Comparison of ENCODE assay signal across 15 cellular contexts in genomic region chr11:73176892-73177155, GRCh38. TPM values are rescaled to one million over a fixed set of nuclear protein-coding genes. Genes with fewer than 3 reads are reported as not detected.
DNase-seq lines count a peak whose midpoint lies in the region; ATAC-seq and TF ChIP-seq lines count a peak whose summit lies in the region.
"Had no signal": no experiment of that assay in that cellular context is flagged by ENCODE, and none has a peak within 500 bp of the region (broad histone marks: within the 10 kb centered on the region; RNA-seq: fewer than 3 reads in every experiment).

No MANE protein-coding gene starts in this region.

- 100% methylated on average over 1 of the region's 1 CpG for WGBS in right cardiac atrium
- WGBS in aorta, 2 donors: 88 to 100% methylated on average over 1 of the region's 1 CpG

- H3K4me3 ChIP-seq in right cardiac atrium (ENCODE audit: low read length) (no peak overlapping the region), neural progenitor cell (no peak overlapping the region), aorta (ENCODE audit: low read length in 2 of 2) (no peak overlapping the region)
- H3K4me3 ChIP-seq: HAP-1, K562 had no signal

- no peak for TF ChIP-seq CTCF in chondrocyte (IDR thresholded peaks at IDR 0.05)
- TF ChIP-seq CTCF in neural progenitor cell (IDR thresholded peaks at IDR 0.05): no peak

- H3K79me2 ChIP-seq in neural progenitor cell (ENCODE audit: low read depth): no peaks in the 10 kb centered on the region

- H3K36me3 ChIP-seq in neural progenitor cell (no peaks in the 10 kb centered on the region), aorta (ENCODE audit: control insufficient read depth in 1 of 2, insufficient read depth in 2 of 2, low read length in 1 of 2) (no peaks in the 10 kb centered on the region)
- H3K36me3 ChIP-seq: HAP-1 had no signal

- no peaks in the 10 kb centered on the region for H3F3A ChIP-seq in neural progenitor cell (ENCODE audit: low read depth)

- no peak for ATAC-seq in right cardiac atrium
- ATAC-seq in left ventricle myocardium superior: no peak
- ATAC-seq in aorta (ENCODE audit: low FRiP score): no peak
- ATAC-seq in HG03159 (IDR thresholded peaks at IDR 0.05; ENCODE audit: unreplicated experiment): no peak
- ATAC-seq: K562 had no signal

- H4K20me1 ChIP-seq in neural progenitor cell (ENCODE audit: low read depth): no peaks in the 10 kb centered on the region

- H3K9me3 ChIP-seq in right cardiac atrium (ENCODE audit: control insufficient read depth, low read length) (no peaks in the 10 kb centered on the region), neural progenitor cell (ENCODE audit: low read depth) (no peaks in the 10 kb centered on the region), aorta (ENCODE audit: control insufficient read depth, low read length) (no peaks in the 10 kb centered on the region)
- H3K9me3 ChIP-seq: HAP-1 had no signal

- H3K4me1 ChIP-seq in right cardiac atrium (ENCODE audit: control insufficient read depth, insufficient read depth, low read length): peaks cover 21% of the 10 kb centered on the region
- H3K4me1 ChIP-seq in neural progenitor cell: no peaks in the 10 kb centered on the region
- H3K4me1 ChIP-seq in aorta (ENCODE audit: control insufficient read depth in 1 of 2, insufficient read depth in 2 of 2, low read length in 2 of 2): no peaks in the 10 kb centered on the region
- H3K4me1 ChIP-seq: HAP-1 had no signal

- H3K27me3 ChIP-seq in right cardiac atrium (ENCODE audit: control insufficient read depth, insufficient read depth) (no peaks in the 10 kb centered on the region), neural progenitor cell (no peaks in the 10 kb centered on the region), aorta (ENCODE audit: control insufficient read depth in 1 of 2, insufficient read depth in 2 of 2, low read length in 1 of 2) (no peaks in the 10 kb centered on the region)

- no peaks in the 10 kb centered on the region for H3K36me3 Mint-ChIP-seq in chondrocyte (ENCODE audit: low read depth)
- no peaks in the 10 kb centered on the region for H3K36me3 Mint-ChIP-seq in neural progenitor cell
- H3K36me3 Mint-ChIP-seq: activated naive CD4-positive, alpha-beta T cell treated with anti-CD3 and anti-CD28 coated beads, Interleukin-2, amount 10 ng/mL, durations not matched to agents 7 days and 5 days had no signal

- no peak overlapping the region for H3K9ac ChIP-seq in neural progenitor cell

- no peak for DNase-seq in right cardiac atrium
- DNase-seq in left ventricle myocardium superior: no peak
- no peak for DNase-seq in chondrocyte (ENCODE audit: low spot score)
- DNase-seq in neural progenitor cell (ENCODE audit: low spot score): no peak
- DNase-seq in aorta: peak in 1 of 2 donors; percentile 45
- DNase-seq in SHP77 (lab: John Stamatoyannopoulos, UW): no peak
- no peak for DNase-seq in hypothalamus (lab: John Stamatoyannopoulos, UW)
- DNase-seq: activated naive CD4-positive, alpha-beta T cell treated with anti-CD3 and anti-CD28 coated beads, Interleukin-2, amount 10 ng/mL, durations not matched to agents 7 days and 5 days; central memory CD4-positive, alpha-beta T cell; endodermal cell; NCI-H1105; stimulated activated CD4-positive, alpha-beta T cell treated with anti-CD3 and anti-CD28 coated beads, Interleukin-15, amount 100 ng/mL, for 24 hours had no signal

- intact Hi-C loops in right cardiac atrium (cut with DNase I) (loop anchor here (5.0 to 10.0 kb wide), 4 partner anchors 35 to 452 kb away; partner anchors contain the start of gene FCHSD2 (in 3 of the 4)), left ventricle myocardium superior (cut with micrococcal nuclease) (loop anchor here (5.0 to 10.0 kb wide), 2 partner anchors 252 to 345 kb away; no protein-coding TSS in a partner anchor), aorta (cut with DNase I) (loop anchor here (1.0 to 5.0 kb wide), 5 partner anchors 35 to 455 kb away; partner anchors contain the start of gene FCHSD2 (in 1 of the 2))

- H3K27me3 Mint-ChIP-seq in chondrocyte (ENCODE audit: low read depth) (peaks cover 5% of the 10 kb centered on the region), neural progenitor cell (ENCODE audit: insufficient read depth, low read depth) (peaks cover 11% of the 10 kb centered on the region)

- H3K4me1 Mint-ChIP-seq in chondrocyte (ENCODE audit: low read depth) (peaks cover 41% of the 10 kb centered on the region), neural progenitor cell (no peaks in the 10 kb centered on the region)
- H3K4me1 Mint-ChIP-seq: endodermal cell had no signal

- H3K4me3 Mint-ChIP-seq in chondrocyte (ENCODE audit: unreplicated experiment) (no peak overlapping the region), neural progenitor cell (no peak overlapping the region)
- H3K4me3 Mint-ChIP-seq: activated naive CD4-positive, alpha-beta T cell treated with anti-CD3 and anti-CD28 coated beads, Interleukin-2, amount 10 ng/mL, durations not matched to agents 7 days and 5 days; endodermal cell had no signal

- H3K4me2 ChIP-seq in neural progenitor cell: no peak overlapping the region

- H3K27ac Mint-ChIP-seq in chondrocyte (ENCODE audit: unreplicated experiment): peak overlapping the region; percentile 27
- peak overlapping the region; percentile 76 for H3K27ac Mint-ChIP-seq in neural progenitor cell
- H3K27ac Mint-ChIP-seq: activated naive CD4-positive, alpha-beta T cell treated with anti-CD3 and anti-CD28 coated beads, Interleukin-2, amount 10 ng/mL, durations not matched to agents 7 days and 5 days; endodermal cell had no signal

- H3K27ac ChIP-seq in right cardiac atrium (ENCODE audit: low read length): peak overlapping the region; percentile 77
- no peak overlapping the region for H3K27ac ChIP-seq in neural progenitor cell
- peak overlapping the region; percentile 71 to 92 for H3K27ac ChIP-seq in aorta (ENCODE audit: low read depth in 1 of 2, low read length in 2 of 2)

- H2AFZ ChIP-seq in neural progenitor cell (replicated peaks): no peak overlapping the region

- peaks cover 4% of the 10 kb centered on the region for H3K9me3 Mint-ChIP-seq in chondrocyte (ENCODE audit: low read depth)
- H3K9me3 Mint-ChIP-seq in neural progenitor cell: no peaks in the 10 kb centered on the region
- H3K9me3 Mint-ChIP-seq: activated naive CD4-positive, alpha-beta T cell treated with anti-CD3 and anti-CD28 coated beads, Interleukin-2, amount 10 ng/mL, durations not matched to agents 7 days and 5 days; endodermal cell had no signal

RNA-seq across cellular contexts. Expression of gene FCHSD2, which starts 34.7 kb away (rescaled TPM):
- total RNA-seq in right cardiac atrium: 10 to 100 TPM; 35.4 to 54.1 (median 39.3) TPM
- 12.6 TPM for polyA plus RNA-seq in right cardiac atrium
- total RNA-seq in left ventricle myocardium superior: 32.7 TPM
- 38.7 to 69.5 TPM (median 66.8 TPM) in 3 replicates for total RNA-seq in chondrocyte
- 15.6 and 22.2 TPM in 2 replicates for total RNA-seq in neural progenitor cell (ENCODE audit: low replicate concordance)
- 100 to 1,000 TPM in 1 of 2 donors, 10 to 100 TPM in 1; 84.4 to 107 TPM for total RNA-seq in aorta
- 10 to 100 TPM; 34.4 to 39.9 TPM for polyA plus RNA-seq in aorta

RNA-seq across cellular contexts. Expression of gene P2RY2, which starts 41.3 kb away (rescaled TPM):
- total RNA-seq in right cardiac atrium (10 to 100 TPM in 1 of 4 donors, 1 to 10 TPM in 3; 5.5 to 15.1 (median 9.2) TPM), left ventricle myocardium superior (19.7 TPM), chondrocyte (0.32 TPM in 1 of 3 replicates, not detected in the others), neural progenitor cell (ENCODE audit: low replicate concordance) (0.45 and 0.84 TPM in 2 replicates), aorta (1 to 10 TPM; 2.9 to 3.9 TPM)
- polyA plus RNA-seq in right cardiac atrium (5.4 TPM), aorta (under 1 TPM; 0.50 to 0.54 TPM)
- total RNA-seq: K562 had no signal
- polyA plus RNA-seq: K562 had no signal
